Comparison of ENCODE assay signal across 7 cellular contexts in the genomic region with DNA sequence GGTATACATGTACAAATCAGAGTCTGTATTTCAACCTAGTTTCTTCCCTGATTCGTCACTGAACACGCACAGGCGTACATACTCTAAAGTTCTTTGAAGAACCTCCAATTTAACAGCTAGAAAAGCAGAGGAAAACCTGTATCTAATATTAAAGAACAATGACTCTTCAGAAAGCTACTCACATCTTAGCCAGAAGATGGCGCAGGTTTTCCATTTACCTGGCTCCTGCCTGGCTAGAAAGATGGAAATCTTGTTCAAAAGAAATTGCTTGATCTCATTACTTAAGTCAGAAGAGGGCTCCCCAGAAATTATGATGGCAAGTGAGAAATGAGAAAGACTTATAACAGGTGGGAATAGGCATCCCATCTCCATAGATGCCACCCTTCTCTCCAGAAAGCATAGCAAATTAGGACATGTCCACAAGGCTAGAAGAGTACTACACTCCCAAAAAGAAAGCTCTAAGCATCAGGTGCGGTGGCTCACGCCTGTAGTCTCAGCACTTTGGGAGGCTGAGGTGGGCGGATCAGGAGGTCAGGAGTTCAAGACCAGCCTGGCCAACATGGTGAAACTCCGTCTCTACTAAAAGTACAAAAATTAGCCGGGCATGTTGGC. TPM values are rescaled to one million over a fixed set of nuclear protein-coding genes. Genes with fewer than 3 reads are reported as not detected.
DNase-seq lines count a peak whose midpoint lies in the region; TF ChIP-seq lines count a peak whose summit lies in the region.

No MANE protein-coding gene starts in this region.

- CTCF ChIA-PET in HEK293T (lab: Yijun Ruan, JAX) = interaction anchor here (0.5 to 1.5 kb wide), 18 partner anchors 16 to 255 kb away, joined by 3 to 10 read pairs (median 4); no protein-coding TSS in a partner anchor
- CTCF ChIA-PET in activated naive CD4-positive, alpha-beta T cell treated with anti-CD3 and anti-CD28 coated beads, Interleukin-2, amount 10 ng/mL, durations not matched to agents 7 days and 5 days (lab: Charles Lee) = interaction anchor here (0.6 to 3.5 kb wide), 23 partner anchors 9 to 570 kb away, joined by 3 to 85 read pairs (median 3); no protein-coding TSS in a partner anchor

- no peak overlapping the region for H2AFZ ChIP-seq in smooth muscle cell (ENCODE audit: low read depth)

- H3F3A ChIP-seq in smooth muscle cell (ENCODE audit: low read depth) = no peaks in the 10 kb centered on the region

- H4K20me1 ChIP-seq in smooth muscle cell (ENCODE audit: low read depth) = no peaks in the 10 kb centered on the region

- peaks cover 14% of the 10 kb centered on the region for H3K4me1 ChIP-seq in smooth muscle cell (ENCODE audit: low read depth)

- H3K4me3 ChIP-seq in smooth muscle cell = no peak overlapping the region

- H3K36me3 ChIP-seq in smooth muscle cell (ENCODE audit: low read depth) = no peaks in the 10 kb centered on the region

- no peaks in the 10 kb centered on the region for H3K9me3 ChIP-seq in smooth muscle cell (replicated peaks; ENCODE audit: low read depth)

- 50% methylated on average over 9 of the region's 9 CpGs for WGBS in smooth muscle cell (ENCODE audit: low lambda C conversion rate)

- peak; percentile 78 for TF ChIP-seq CTCF in smooth muscle cell (IDR thresholded peaks at IDR 0.05; ENCODE audit: borderline replicate concordance, insufficient read depth, poor library complexity, severe bottlenecking)

- no peak overlapping the region for H3K4me3 Mint-ChIP-seq in activated naive CD4-positive, alpha-beta T cell treated with anti-CD3 and anti-CD28 coated beads, Interleukin-2, amount 10 ng/mL, durations not matched to agents 7 days and 5 days

- H3K4me1 Mint-ChIP-seq in activated naive CD4-positive, alpha-beta T cell treated with anti-CD3 and anti-CD28 coated beads, Interleukin-2, amount 10 ng/mL, durations not matched to agents 7 days and 5 days = no peaks in the 10 kb centered on the region

- H3K79me2 ChIP-seq in smooth muscle cell (ENCODE audit: low read depth) = no peaks in the 10 kb centered on the region

- no peaks in the 10 kb centered on the region for H3K9me3 Mint-ChIP-seq in activated naive CD4-positive, alpha-beta T cell treated with anti-CD3 and anti-CD28 coated beads, Interleukin-2, amount 10 ng/mL, durations not matched to agents 7 days and 5 days

- H3K27ac ChIP-seq in smooth muscle cell (ENCODE audit: low read depth) = no peak overlapping the region

- POLR2A ChIA-PET in HEK293T (lab: Yijun Ruan, JAX) = interaction anchor here (0.8 kb wide), 1 partner anchor 260 kb away, joined by 3 read pairs; no protein-coding TSS in a partner anchor

- DNase-seq in DMS53 treated with DMSO at 0.1 percent for 48 hours (lab: John Stamatoyannopoulos, UW; ENCODE audit: unreplicated experiment) (peak; percentile 71), HEK293T (ENCODE audit: extremely low spot score) (peak; percentile 64), NCI-H748 (lab: John Stamatoyannopoulos, UW; ENCODE audit: unreplicated experiment) (peak; percentile 68), hepatic stellate cell (ENCODE audit: low spot score) (peak; percentile 29), smooth muscle cell (lab: John Stamatoyannopoulos, UW; ENCODE audit: unreplicated experiment) (no peak), OCI-M2 (lab: John Stamatoyannopoulos, UW; ENCODE audit: unreplicated experiment) (no peak)
- peak; percentile 60 for DNase-seq in activated naive CD4-positive, alpha-beta T cell treated with anti-CD3 and anti-CD28 coated beads, Interleukin-2, amount 10 ng/mL, durations not matched to agents 7 days and 5 days

- H3K27ac Mint-ChIP-seq in activated naive CD4-positive, alpha-beta T cell treated with anti-CD3 and anti-CD28 coated beads, Interleukin-2, amount 10 ng/mL, durations not matched to agents 7 days and 5 days = no peak overlapping the region

- peaks cover 4% of the 10 kb centered on the region for H3K27me3 Mint-ChIP-seq in activated naive CD4-positive, alpha-beta T cell treated with anti-CD3 and anti-CD28 coated beads, Interleukin-2, amount 10 ng/mL, durations not matched to agents 7 days and 5 days

- no peak overlapping the region for H3K9ac ChIP-seq in smooth muscle cell (ENCODE audit: low read depth)

- H3K36me3 Mint-ChIP-seq in activated naive CD4-positive, alpha-beta T cell treated with anti-CD3 and anti-CD28 coated beads, Interleukin-2, amount 10 ng/mL, durations not matched to agents 7 days and 5 days = no peaks in the 10 kb centered on the region

- no peaks in the 10 kb centered on the region for H3K27me3 ChIP-seq in smooth muscle cell (ENCODE audit: low read depth)

- no peak overlapping the region for H3K4me2 ChIP-seq in smooth muscle cell

TF ChIP-seq in HEK293T, 16 proteins besides CTCF, POLR2A, EP300 and RAD21:
- TF ChIP-seq LEF1 (IDR thresholded peaks at IDR 0.05; ENCODE audit: borderline replicate concordance) (no peak), ARNT (IDR thresholded peaks at IDR 0.05) (no peak), SP1 (IDR thresholded peaks at IDR 0.05) (no peak), NFRKB (IDR thresholded peaks at IDR 0.05) (no peak), FOXM1 (IDR thresholded peaks at IDR 0.05; ENCODE audit: borderline replicate concordance) (no peak), ZNF384 (IDR thresholded peaks at IDR 0.05) (no peak)
- TF ChIP-seq, protein P1, sequence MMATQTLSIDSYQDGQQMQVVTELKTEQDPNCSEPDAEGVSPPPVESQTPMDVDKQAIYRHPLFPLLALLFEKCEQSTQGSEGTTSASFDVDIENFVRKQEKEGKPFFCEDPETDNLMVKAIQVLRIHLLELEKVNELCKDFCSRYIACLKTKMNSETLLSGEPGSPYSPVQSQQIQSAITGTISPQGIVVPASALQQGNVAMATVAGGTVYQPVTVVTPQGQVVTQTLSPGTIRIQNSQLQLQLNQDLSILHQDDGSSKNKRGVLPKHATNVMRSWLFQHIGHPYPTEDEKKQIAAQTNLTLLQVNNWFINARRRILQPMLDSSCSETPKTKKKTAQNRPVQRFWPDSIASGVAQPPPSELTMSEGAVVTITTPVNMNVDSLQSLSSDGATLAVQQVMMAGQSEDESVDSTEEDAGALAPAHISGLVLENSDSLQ (IDR thresholded peaks at IDR 0.05) = no peak

RNA-seq across cellular contexts. Expression of a gene that starts 19.0 kb away (rescaled TPM):
- 2.0 and 2.7 TPM in 2 replicates for total RNA-seq in smooth muscle cell
- polyA plus RNA-seq in smooth muscle cell = 0.41 and 3.1 TPM in 2 replicates

Comparison
In these comparisons a context has a peak if more than half of its experiments do, and no peak if none do; other contexts are left out.
1. DNase-seq: peak in DMS53 treated with DMSO at 0.1 percent for 48 hours (single experiment), HEK293T (single experiment), NCI-H748 (single experiment), activated naive CD4-positive, alpha-beta T cell treated with anti-CD3 and anti-CD28 coated beads, Interleukin-2, amount 10 ng/mL, durations not matched to agents 7 days and 5 days (single experiment) and hepatic stellate cell (single experiment); none in smooth muscle cell (single experiment) and OCI-M2 (single experiment).